ENCODE assay signal across 2 cellular contexts in the genomic region with DNA sequence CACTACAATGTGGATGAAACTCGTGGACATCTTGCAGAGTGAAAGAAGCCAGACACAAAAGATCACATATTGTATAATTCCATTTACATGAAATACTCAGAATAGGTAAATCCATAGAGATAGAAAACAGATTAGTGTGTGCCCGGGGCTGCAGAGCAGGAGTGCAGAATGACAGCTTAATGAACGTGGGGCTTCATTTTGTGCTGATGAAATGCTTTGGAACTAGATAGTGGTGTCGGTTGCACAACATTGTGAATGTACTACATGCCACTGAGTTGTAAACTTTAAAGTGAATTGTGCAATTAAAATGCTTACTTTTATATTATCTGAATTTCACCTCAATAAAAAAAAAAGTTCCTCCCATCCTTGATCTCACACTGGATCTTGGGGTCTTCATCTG.
TF ChIP-seq lines count a peak whose summit lies in the region.

No MANE protein-coding gene starts in this region.

TF ChIP-seq in HepG2, 621 proteins besides CTCF, POLR2A, EP300 and RAD21:
- TF ChIP-seq ZNF850 (CRISPR knock-in tag; conservative IDR thresholded peaks at IDR 0.05) (no peak), ZBTB40 (IDR thresholded peaks at IDR 0.05) (no peak), ZBTB40 (CRISPR knock-in tag; IDR thresholded peaks at IDR 0.05) (no peak), CEBPB (IDR thresholded peaks at IDR 0.05; ENCODE audit: borderline replicate concordance, low read depth, low read length) (0 out of 2 replicates have a peak, but pooled peaks have one; percentile 9)

TF ChIP-seq in K562, 482 proteins besides CTCF, POLR2A, EP300 and RAD21:
- TF ChIP-seq NCOR1 (IDR thresholded peaks at IDR 0.05) (no peak), RBM25 (IDR thresholded peaks at IDR 0.05; ENCODE audit: low read depth, low read length, severe bottlenecking) (peak; percentile 31), CEBPG (CRISPR knock-in tag; IDR thresholded peaks at IDR 0.05) (no peak), CEBPG (tag; conservative IDR thresholded peaks at IDR 0.05 in 1 of 2, IDR thresholded peaks at IDR 0.05 in 1 of 2) (peak in 1 of 2 experiments; percentile 47; a peak in 2 of 4 replicates)
TF ChIP-seq in K562: peak in this region for 2.
